In the genomic region with DNA sequence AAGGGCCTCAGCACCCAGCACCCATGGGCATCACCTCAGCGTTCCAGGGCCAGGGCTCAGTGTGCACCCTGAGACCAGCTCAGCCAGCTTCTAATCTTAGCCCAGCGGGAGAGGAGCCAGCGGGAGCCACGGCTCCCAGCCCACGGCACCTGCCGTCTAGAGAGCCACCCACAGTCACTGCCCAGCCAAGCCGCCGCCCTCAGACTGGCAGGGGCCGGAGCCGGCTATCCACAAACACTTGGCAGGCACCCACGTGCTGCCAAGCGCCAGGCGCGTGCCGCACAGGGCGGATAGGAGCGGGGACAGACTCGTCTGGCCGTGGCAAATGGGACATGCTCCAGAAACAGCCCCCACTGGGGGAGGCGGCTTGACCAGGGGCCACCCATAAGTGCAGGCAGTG, we compare ENCODE assay signal across 23 cellular contexts. TPM values are rescaled to one million over a fixed set of nuclear protein-coding genes. Genes with fewer than 3 reads are reported as not detected.
DNase-seq lines count a peak whose midpoint lies in the region; ATAC-seq, FAIRE-seq and TF ChIP-seq lines count a peak whose summit lies in the region.
"Had no signal": no experiment of that assay in that cellular context is flagged by ENCODE, and none has a peak within 500 bp of the region (broad histone marks: within the 10 kb centered on the region; RNA-seq: fewer than 3 reads in every experiment).

No MANE protein-coding gene starts in this region.

- H3K9me3 Mint-ChIP-seq in natural killer cell treated with Interleukin-12 subunit alpha and Interleukin-12 subunit beta and Interleukin-15 and Interleukin-18, amount 100 ng/mL, for 72 hours: no peaks in the 10 kb centered on the region
- H3K9me3 Mint-ChIP-seq in natural killer cell: no peaks in the 10 kb centered on the region
- H3K9me3 Mint-ChIP-seq: activated CD4-positive, alpha-beta memory T cell treated with anti-CD3 and anti-CD28 coated beads for 36 hours; effector memory CD8-positive, alpha-beta T cell had no signal

- FAIRE-seq in pancreas (lab: Jason Lieb, UNC): no peak
- FAIRE-seq: A204.1, G401.6 had no signal

- no peak overlapping the region for H3K27ac Mint-ChIP-seq in natural killer cell treated with Interleukin-12 subunit alpha and Interleukin-12 subunit beta and Interleukin-15 and Interleukin-18, amount 100 ng/mL, for 72 hours
- H3K27ac Mint-ChIP-seq in natural killer cell: peak overlapping the region in 1 of 2 donors; percentile 26
- H3K27ac Mint-ChIP-seq: activated CD4-positive, alpha-beta memory T cell treated with anti-CD3 and anti-CD28 coated beads for 36 hours; effector memory CD8-positive, alpha-beta T cell had no signal

- H3K4me1 Mint-ChIP-seq in natural killer cell treated with Interleukin-12 subunit alpha and Interleukin-12 subunit beta and Interleukin-15 and Interleukin-18, amount 100 ng/mL, for 72 hours (ENCODE audit: low read depth in 2 of 2): peaks cover 0 to 2% of the 10 kb centered on the region in 2 donors
- H3K4me1 Mint-ChIP-seq in natural killer cell: peaks cover 0 to 5% of the 10 kb centered on the region in 2 donors

- intact Hi-C loops in natural killer cell (cut with micrococcal nuclease) (no loop called here), left ventricle myocardium superior (cut with micrococcal nuclease) (no loop called here), pancreas (cut with DNase I) (no loop called here), aorta (cut with DNase I) (no loop called here)

- WGBS in pancreas, 2 donors: 25 to 31% methylated on average over 20 of the region's 20 CpGs
- 11 to 14% methylated on average over 20 of the region's 20 CpGs for WGBS in aorta, 2 donors

- no peak overlapping the region for H3K4me3 Mint-ChIP-seq in natural killer cell treated with Interleukin-12 subunit alpha and Interleukin-12 subunit beta and Interleukin-15 and Interleukin-18, amount 100 ng/mL, for 72 hours
- H3K4me3 Mint-ChIP-seq in natural killer cell: no peak overlapping the region
- H3K4me3 Mint-ChIP-seq: activated CD4-positive, alpha-beta memory T cell treated with anti-CD3 and anti-CD28 coated beads for 36 hours; effector memory CD8-positive, alpha-beta T cell had no signal

- H3K36me3 ChIP-seq in pancreas (peaks cover 3 to 75% (median 35%) of the 10 kb centered on the region in 3 donors), aorta (ENCODE audit: control insufficient read depth in 1 of 2, insufficient read depth in 2 of 2, low read length in 1 of 2) (no peaks in the 10 kb centered on the region), SJCRH30 (peaks cover 87% of the 10 kb centered on the region)

- H3K27ac ChIP-seq in pancreas: no peak overlapping the region
- no peak overlapping the region for H3K27ac ChIP-seq in aorta (ENCODE audit: low read depth in 1 of 2, low read length in 2 of 2)
- no peak overlapping the region for H3K27ac ChIP-seq in SJCRH30
- H3K27ac ChIP-seq: BLaER1, vagina, WERI-Rb-1 had no signal

- no peaks in the 10 kb centered on the region for H3K9me3 ChIP-seq in pancreas
- no peaks in the 10 kb centered on the region for H3K9me3 ChIP-seq in aorta (ENCODE audit: control insufficient read depth, low read length)
- no peaks in the 10 kb centered on the region for H3K9me3 ChIP-seq in SJCRH30 (replicated peaks)
- H3K9me3 ChIP-seq: BLaER1, vagina had no signal

- H3K4me3 ChIP-seq in pancreas (no peak overlapping the region), aorta (ENCODE audit: low read length in 2 of 2) (no peak overlapping the region), SJCRH30 (no peak overlapping the region)
- H3K4me3 ChIP-seq: BLaER1, lung, vagina had no signal

- H3K4me1 ChIP-seq in pancreas: peaks cover 1 to 5% (median 3%) of the 10 kb centered on the region in 3 donors
- H3K4me1 ChIP-seq in aorta (ENCODE audit: control insufficient read depth in 1 of 2, insufficient read depth in 2 of 2, low read length in 2 of 2): no peaks in the 10 kb centered on the region
- peaks cover 9% of the 10 kb centered on the region; the same call in 1 of the 2 replicates for H3K4me1 ChIP-seq in SJCRH30

- H3K27me3 ChIP-seq in pancreas (no peaks in the 10 kb centered on the region), aorta (ENCODE audit: control insufficient read depth in 1 of 2, insufficient read depth in 2 of 2, low read length in 1 of 2) (no peaks in the 10 kb centered on the region), SJCRH30 (no peaks in the 10 kb centered on the region)
- H3K27me3 ChIP-seq: BLaER1, vagina had no signal

- DNase-seq in natural killer cell treated with Interleukin-12 subunit alpha and Interleukin-12 subunit beta and Interleukin-15 and Interleukin-18, amount 100 ng/mL, for 72 hours (ENCODE audit: low spot score): peak; percentile 51
- no peak for DNase-seq in natural killer cell
- DNase-seq in left ventricle myocardium superior: peak; percentile 88
- DNase-seq in pancreas: peak in 4 of 6 donors; percentile 64 to 90 (median 74)
- DNase-seq in aorta: no peak
- no peak for DNase-seq in stimulated activated CD4-positive, alpha-beta T cell treated with anti-CD3 and anti-CD28 coated beads, Interleukin-4, amount 100 ng/mL, for 24 hours
- DNase-seq in NCI-H2107 (lab: John Stamatoyannopoulos, UW): no peak
- DNase-seq in SJCRH30: no peak
- DNase-seq: activated CD4-positive, alpha-beta memory T cell treated with anti-CD3 and anti-CD28 coated beads for 36 hours; activated naive CD4-positive, alpha-beta T cell; cerebellar nuclear complex; effector memory CD8-positive, alpha-beta T cell; Karpas-422; NCI-H1105; NCI-H526 treated with DMSO at 0.1 percent for 48 hours; SHP77 treated with DMSO at 0.1 percent for 48 hours; stimulated activated naive CD4-positive, alpha-beta T cell treated with Interleukin-2 at 50 U/mL for 16 hours; WERI-Rb-1 had no signal

- no peak for ATAC-seq in natural killer cell treated with Interleukin-12 subunit alpha and Interleukin-12 subunit beta and Interleukin-15 and Interleukin-18, amount 100 ng/mL, for 72 hours
- no peak for ATAC-seq in natural killer cell
- ATAC-seq in left ventricle myocardium superior: peak; percentile 91
- peak; percentile 61 to 85 (median 76) for ATAC-seq in pancreas
- ATAC-seq in aorta (ENCODE audit: low FRiP score): peak; percentile 31
- ATAC-seq: effector memory CD8-positive, alpha-beta T cell had no signal

- peaks cover 4% of the 10 kb centered on the region for H3K36me3 Mint-ChIP-seq in natural killer cell treated with Interleukin-12 subunit alpha and Interleukin-12 subunit beta and Interleukin-15 and Interleukin-18, amount 100 ng/mL, for 72 hours
- peaks cover 7% of the 10 kb centered on the region for H3K36me3 Mint-ChIP-seq in natural killer cell

- no peaks in the 10 kb centered on the region for H3K27me3 Mint-ChIP-seq in natural killer cell treated with Interleukin-12 subunit alpha and Interleukin-12 subunit beta and Interleukin-15 and Interleukin-18, amount 100 ng/mL, for 72 hours
- H3K27me3 Mint-ChIP-seq in natural killer cell (ENCODE audit: low read depth in 2 of 2): no peaks in the 10 kb centered on the region
- H3K27me3 Mint-ChIP-seq: activated CD4-positive, alpha-beta memory T cell treated with anti-CD3 and anti-CD28 coated beads for 36 hours; effector memory CD8-positive, alpha-beta T cell had no signal

- no peak for TF ChIP-seq CTCF in natural killer cell (IDR thresholded peaks at IDR 0.05)
- no peak for TF ChIP-seq CTCF in pancreas (IDR thresholded peaks at IDR 0.05)

RNA-seq across cellular contexts. Expression of gene BRD3, which starts 18.6 kb away (rescaled TPM):
- 10 to 100 TPM; 17.8 to 19.1 TPM for total RNA-seq in natural killer cell treated with Interleukin-12 subunit alpha and Interleukin-12 subunit beta and Interleukin-15 and Interleukin-18, amount 100 ng/mL, for 72 hours
- total RNA-seq in natural killer cell (10 to 100 TPM; 52.8 to 63.0 (median 52.8) TPM), left ventricle myocardium superior (28.7 TPM), pancreas (10 to 100 TPM; 14.4 to 36.3 (median 17.2) TPM), aorta (10 to 100 TPM; 24.4 to 38.0 TPM)
- polyA plus RNA-seq in pancreas (1 to 10 TPM; 8.8 to 9.0 TPM), aorta (10 to 100 TPM in 1 of 2 donors, 1 to 10 TPM in 1; 6.6 to 14.5 TPM)
- 39.5 and 43.3 TPM in 2 replicates for total RNA-seq in SJCRH30 (2014; rRNA removed; shearing (Covaris generic))

RNA-seq across cellular contexts. Expression of gene BRD3OS, which starts 24.0 kb away (rescaled TPM):
- 10 to 100 TPM in 1 of 2 donors, 1 to 10 TPM in 1; 9.6 to 10.7 TPM for total RNA-seq in natural killer cell treated with Interleukin-12 subunit alpha and Interleukin-12 subunit beta and Interleukin-15 and Interleukin-18, amount 100 ng/mL, for 72 hours
- total RNA-seq in natural killer cell (1 to 10 TPM; 5.5 to 6.8 (median 6.5) TPM), left ventricle myocardium superior (4.7 TPM), pancreas (10 to 100 TPM in 1 of 6 donors, 1 to 10 TPM in 5; 6.0 to 12.5 (median 7.3) TPM), aorta (10 to 100 TPM in 1 of 2 donors, 1 to 10 TPM in 1; 8.3 to 17.3 TPM)
- polyA plus RNA-seq in pancreas (1 to 10 TPM; 4.8 to 9.8 TPM), aorta (10 to 100 TPM in 1 of 2 donors, 1 to 10 TPM in 1; 5.8 to 13.8 TPM)
- 20.1 and 20.2 TPM in 2 replicates for total RNA-seq in SJCRH30 (2014; rRNA removed; shearing (Covaris generic))

RNA-seq across cellular contexts. Expression of gene VAV2, which starts 57.1 kb away (rescaled TPM):
- 1 to 10 TPM; 1.9 to 6.7 TPM for total RNA-seq in natural killer cell treated with Interleukin-12 subunit alpha and Interleukin-12 subunit beta and Interleukin-15 and Interleukin-18, amount 100 ng/mL, for 72 hours
- 1 to 10 TPM; 3.9 to 5.1 (median 4.8) TPM for total RNA-seq in natural killer cell
- 6.1 TPM for total RNA-seq in left ventricle myocardium superior
- 10 to 100 TPM; 25.7 to 41.0 (median 34.4) TPM for total RNA-seq in pancreas
- polyA plus RNA-seq in pancreas: 10 to 100 TPM; 20.5 to 35.1 TPM
- 10 to 100 TPM; 12.0 to 25.4 TPM for total RNA-seq in aorta
- polyA plus RNA-seq in aorta: 10 to 100 TPM in 1 of 2 donors, 1 to 10 TPM in 1; 9.0 to 11.6 TPM
- total RNA-seq in SJCRH30 (2014; rRNA removed; shearing (Covaris generic)): 24.0 and 28.0 TPM in 2 replicates

Comparison
In these comparisons a context has a peak if more than half of its experiments do, and no peak if none do; other contexts are left out.
1. DNase-seq: peak in natural killer cell treated with Interleukin-12 subunit alpha and Interleukin-12 subunit beta and Interleukin-15 and Interleukin-18, amount 100 ng/mL, for 72 hours (single experiment), left ventricle myocardium superior (single experiment) and pancreas (4 of 6); none in natural killer cell (single experiment), aorta (0 of 2), stimulated activated CD4-positive, alpha-beta T cell treated with anti-CD3 and anti-CD28 coated beads, Interleukin-4, amount 100 ng/mL, for 24 hours (single experiment), NCI-H2107 (single experiment) and SJCRH30 (0 of 2).
2. ATAC-seq: peak in left ventricle myocardium superior (single experiment), pancreas (4 of 4) and aorta (single experiment); none in natural killer cell treated with Interleukin-12 subunit alpha and Interleukin-12 subunit beta and Interleukin-15 and Interleukin-18, amount 100 ng/mL, for 72 hours (0 of 2) and natural killer cell (0 of 3).